Comparison of ENCODE assay signal across 10 cellular contexts in the genomic region with DNA sequence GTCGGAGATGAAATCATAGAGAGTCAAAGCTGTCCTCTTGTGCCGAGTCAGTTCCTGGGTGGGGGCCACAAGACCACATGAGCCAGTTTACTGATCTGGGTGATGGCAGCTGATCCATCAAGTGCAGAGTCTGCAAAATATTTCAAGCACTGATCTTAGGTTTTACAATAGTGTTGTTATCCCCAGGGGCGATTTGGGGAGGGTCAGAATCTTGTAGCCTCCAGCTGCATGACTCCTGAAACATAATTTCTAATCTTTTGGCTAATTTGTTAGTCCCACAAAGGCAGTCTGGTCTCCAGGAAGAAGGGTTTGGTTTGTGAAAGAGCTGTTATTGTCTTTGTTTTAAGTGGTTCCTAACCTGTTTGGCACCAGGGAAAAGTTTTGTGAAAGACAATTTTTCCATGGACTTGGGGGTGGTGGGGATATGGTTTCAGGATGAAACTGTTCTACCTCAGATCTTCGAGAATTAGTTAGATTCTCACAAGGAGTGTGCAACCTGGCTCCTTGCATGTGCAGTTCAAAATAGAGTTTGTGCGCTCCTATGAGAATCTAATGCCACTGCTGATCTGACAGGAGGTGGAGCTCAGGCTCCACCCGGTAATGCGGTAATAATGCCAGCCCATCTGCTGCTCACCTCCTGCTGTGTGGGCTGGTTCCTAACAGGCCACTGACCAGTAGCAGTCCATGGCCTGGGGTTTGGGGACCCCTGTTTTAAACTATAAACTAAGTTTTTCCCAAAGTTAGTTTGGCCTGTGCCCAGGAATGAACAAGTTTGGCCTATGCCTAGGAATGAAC. TPM values are rescaled to one million over a fixed set of nuclear protein-coding genes. Genes with fewer than 3 reads are reported as not detected.
DNase-seq lines count a peak whose midpoint lies in the region; ATAC-seq and TF ChIP-seq lines count a peak whose summit lies in the region.
"Had no signal": no experiment of that assay in that cellular context is flagged by ENCODE, and none has a peak within 500 bp of the region (broad histone marks: within the 10 kb centered on the region; RNA-seq: fewer than 3 reads in every experiment).

No MANE protein-coding gene starts in this region.

- no peaks in the 10 kb centered on the region for H3K27me3 ChIP-seq in SK-N-SH (ENCODE audit: insufficient read depth)
- H3K27me3 ChIP-seq in WERI-Rb-1 (ENCODE audit: insufficient read depth, low read depth, severe bottlenecking) = no peaks in the 10 kb centered on the region
- H3K27me3 ChIP-seq in right atrium auricular region = no peaks in the 10 kb centered on the region
- no peaks in the 10 kb centered on the region for H3K27me3 ChIP-seq in gastrocnemius medialis
- H3K27me3 ChIP-seq: gastroesophageal sphincter had no signal

- CTCF ChIA-PET in SK-N-SH (lab: Yijun Ruan, JAX) = no interaction called here

- no peak for TF ChIP-seq POLR2A in gastrocnemius medialis (IDR thresholded peaks at IDR 0.05)

- ATAC-seq in SK-N-SH treated with all-trans-retinoic acid at 6 μM for 48 hours (0 out of 3 replicates have a peak, but pooled peaks have one; percentile 27), gastrocnemius medialis (peak; percentile 50 to 70), HG02763 (IDR thresholded peaks at IDR 0.05; ENCODE audit: unreplicated experiment) (no peak)
- ATAC-seq: gastroesophageal sphincter had no signal

- no peak for TF ChIP-seq CTCF in SK-N-SH (IDR thresholded peaks at IDR 0.05)
- peak; percentile 45; the same call in 1 of the 2 replicates for TF ChIP-seq CTCF in WERI-Rb-1 (IDR thresholded peaks at IDR 0.05; ENCODE audit: low read depth, low read length)
- peak in 1 of 2 donors; percentile 36 for TF ChIP-seq CTCF in right atrium auricular region (IDR thresholded peaks at IDR 0.05)
- no peak for TF ChIP-seq CTCF in gastrocnemius medialis (IDR thresholded peaks at IDR 0.05 in 4 of 5, conservative IDR thresholded peaks at IDR 0.05 in 1 of 5)

- H3K9me3 ChIP-seq in SK-N-SH = no peaks in the 10 kb centered on the region; the same call in 1 of the 2 replicates
- H3K9me3 ChIP-seq in WERI-Rb-1 (ENCODE audit: severe bottlenecking) = peaks cover 10% of the 10 kb centered on the region
- peaks cover 4 to 9% of the 10 kb centered on the region in 2 donors for H3K9me3 ChIP-seq in right atrium auricular region
- no peaks in the 10 kb centered on the region for H3K9me3 ChIP-seq in gastrocnemius medialis

- H3K4me3 ChIP-seq in SK-N-SH (ENCODE audit: low read depth in 2 of 2, low read length in 1 of 2) = no peak overlapping the region
- H3K4me3 ChIP-seq in WERI-Rb-1 (ENCODE audit: low read depth, low read length) = no peak overlapping the region
- H3K4me3 ChIP-seq in right atrium auricular region = no peak overlapping the region
- H3K4me3 ChIP-seq in gastrocnemius medialis = no peak overlapping the region
- H3K4me3 ChIP-seq: gastroesophageal sphincter had no signal

- H3K36me3 ChIP-seq in SK-N-SH (replicated peaks in 1 of 2; ENCODE audit: control insufficient read depth in 1 of 2, insufficient read depth in 2 of 2, low read length in 1 of 2) = peaks cover 0 to 10% of the 10 kb centered on the region in 2 experiments
- H3K36me3 ChIP-seq in WERI-Rb-1 = peaks cover 5% of the 10 kb centered on the region; the same call in 1 of the 2 replicates
- H3K36me3 ChIP-seq in right atrium auricular region = no peaks in the 10 kb centered on the region
- H3K36me3 ChIP-seq in gastrocnemius medialis = no peaks in the 10 kb centered on the region

- no peak overlapping the region for H3K27ac ChIP-seq in SK-N-SH (ENCODE audit: low read depth in 2 of 2, low read length in 1 of 2)
- H3K27ac ChIP-seq in WERI-Rb-1 = peak overlapping the region; percentile 23
- H3K27ac ChIP-seq in right atrium auricular region = peak overlapping the region; percentile 3 to 38
- H3K27ac ChIP-seq in gastrocnemius medialis = no peak overlapping the region
- H3K27ac ChIP-seq: gastroesophageal sphincter had no signal

- DNase-seq in SK-N-SH (no peak), WERI-Rb-1 (peak; percentile 82), right atrium auricular region (ENCODE audit: low spot score) (no peak), gastrocnemius medialis (no peak), T1000 (lab: John Stamatoyannopoulos, UW) (no peak), COR-L47 (lab: John Stamatoyannopoulos, UW) (no peak)
- DNase-seq: stimulated activated naive CD4-positive, alpha-beta T cell treated with Interleukin-2 at 50 U/mL for 16 hours had no signal

- no peak for TF ChIP-seq RAD21 in SK-N-SH (IDR thresholded peaks at IDR 0.05; ENCODE audit: low read length)

- POLR2A ChIA-PET in SK-N-SH (lab: Yijun Ruan, JAX) = no interaction called here

- peaks cover 28% of the 10 kb centered on the region for H4K20me1 ChIP-seq in SK-N-SH (ENCODE audit: insufficient read depth)

- TF ChIP-seq EP300 in SK-N-SH (IDR thresholded peaks at IDR 0.05; ENCODE audit: borderline replicate concordance in 1 of 2, low read depth in 1 of 2, low read length in 1 of 2) = no peak

- H3K4me2 ChIP-seq in SK-N-SH = no peak overlapping the region

- no peak overlapping the region for H2AFZ ChIP-seq in SK-N-SH (ENCODE audit: low read depth)

- in situ Hi-C loops in gastrocnemius medialis (cut with MboI; ENCODE audit: low sequenced_read_pairs in 4 of 4) = no loop called here

- no peak overlapping the region for H3K9ac ChIP-seq in SK-N-SH

- WGBS in SK-N-SH (ENCODE audit: low lambda C conversion rate) = 88% methylated on average over 6 of the region's 7 CpGs

- H3K4me1 ChIP-seq in SK-N-SH (ENCODE audit: control insufficient read depth in 1 of 2, insufficient read depth in 2 of 2, low read depth in 1 of 2, low read length in 1 of 2) (peaks cover 0 to 2% of the 10 kb centered on the region in 2 experiments; a peak in 2 of 4 replicates), right atrium auricular region (peaks cover 0 to 32% of the 10 kb centered on the region in 2 donors), gastrocnemius medialis (peaks cover 11% of the 10 kb centered on the region in 2 donors)

- intact Hi-C loops in gastrocnemius medialis (cut with DNase I; ENCODE audit: low total_unique reads) = no loop called here

- H3K79me2 ChIP-seq in SK-N-SH (ENCODE audit: insufficient read depth) = peaks cover 99% of the 10 kb centered on the region

- H3K9me2 ChIP-seq in SK-N-SH = no peaks in the 10 kb centered on the region

- H3F3A ChIP-seq in SK-N-SH (replicated peaks; ENCODE audit: insufficient read depth) = no peaks in the 10 kb centered on the region

TF ChIP-seq in SK-N-SH treated with all-trans-retinoic acid at 6 μM for 48 hours, 23 proteins besides CTCF, POLR2A, EP300 and RAD21 (continues in another document):
- TF ChIP-seq ZFP3 (CRISPR knock-in tag; IDR thresholded peaks at IDR 0.05) (no peak), ZFP30 (CRISPR knock-in tag; IDR thresholded peaks at IDR 0.05) (no peak), OSR1 (CRISPR knock-in tag; IDR thresholded peaks at IDR 0.05) (no peak), ESRRG (CRISPR knock-in tag; IDR thresholded peaks at IDR 0.05) (no peak)
- TF ChIP-seq, protein P1, sequence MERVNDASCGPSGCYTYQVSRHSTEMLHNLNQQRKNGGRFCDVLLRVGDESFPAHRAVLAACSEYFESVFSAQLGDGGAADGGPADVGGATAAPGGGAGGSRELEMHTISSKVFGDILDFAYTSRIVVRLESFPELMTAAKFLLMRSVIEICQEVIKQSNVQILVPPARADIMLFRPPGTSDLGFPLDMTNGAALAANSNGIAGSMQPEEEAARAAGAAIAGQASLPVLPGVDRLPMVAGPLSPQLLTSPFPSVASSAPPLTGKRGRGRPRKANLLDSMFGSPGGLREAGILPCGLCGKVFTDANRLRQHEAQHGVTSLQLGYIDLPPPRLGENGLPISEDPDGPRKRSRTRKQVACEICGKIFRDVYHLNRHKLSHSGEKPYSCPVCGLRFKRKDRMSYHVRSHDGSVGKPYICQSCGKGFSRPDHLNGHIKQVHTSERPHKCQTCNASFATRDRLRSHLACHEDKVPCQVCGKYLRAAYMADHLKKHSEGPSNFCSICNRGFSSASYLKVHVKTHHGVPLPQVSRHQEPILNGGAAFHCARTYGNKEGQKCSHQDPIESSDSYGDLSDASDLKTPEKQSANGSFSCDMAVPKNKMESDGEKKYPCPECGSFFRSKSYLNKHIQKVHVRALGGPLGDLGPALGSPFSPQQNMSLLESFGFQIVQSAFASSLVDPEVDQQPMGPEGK (CRISPR knock-in tag; IDR thresholded peaks at IDR 0.05; ENCODE audit: borderline replicate concordance) = no peak

TF ChIP-seq in SK-N-SH, 30 proteins besides CTCF, POLR2A, EP300 and RAD21:
- no peak for TF ChIP-seq MEF2A (IDR thresholded peaks at IDR 0.05; ENCODE audit: borderline replicate concordance, low read depth)
- no peak for TF ChIP-seq CHD2 (IDR thresholded peaks at IDR 0.05; ENCODE audit: low read length, partially characterized antibody)
- no peak for TF ChIP-seq NFIC (IDR thresholded peaks at IDR 0.05; ENCODE audit: borderline replicate concordance)
- TF ChIP-seq SIN3A (IDR thresholded peaks at IDR 0.05; ENCODE audit: borderline replicate concordance, low read depth, low read length) = no peak

RNA-seq across cellular contexts. Expression of a gene that starts 29.2 kb away (rescaled TPM):
- 41.0 and 51.2 TPM in 2 replicates for polyA plus RNA-seq in SK-N-SH (2012; rRNA removed)
- 56.5 and 63.6 TPM in 2 replicates for polyA plus RNA-seq in SK-N-SH (2012; cell fraction: cytosol; rRNA removed)
- 54.6 and 62.8 TPM in 2 replicates for polyA plus RNA-seq in SK-N-SH (2012; cell fraction: nucleus; rRNA removed)
- total RNA-seq in right atrium auricular region = 10 to 100 TPM; 50.3 to 56.2 TPM
- 10 to 100 TPM; 33.3 to 45.0 (median 37.9) TPM for total RNA-seq in gastrocnemius medialis

Comparison
In these comparisons a context has a peak if more than half of its experiments do, and no peak if none do; other contexts are left out.
1. H3K27ac ChIP-seq: peak in WERI-Rb-1 (single experiment) and right atrium auricular region (2 of 2); none in SK-N-SH (0 of 2) and gastrocnemius medialis (0 of 4).